In the genomic region with DNA sequence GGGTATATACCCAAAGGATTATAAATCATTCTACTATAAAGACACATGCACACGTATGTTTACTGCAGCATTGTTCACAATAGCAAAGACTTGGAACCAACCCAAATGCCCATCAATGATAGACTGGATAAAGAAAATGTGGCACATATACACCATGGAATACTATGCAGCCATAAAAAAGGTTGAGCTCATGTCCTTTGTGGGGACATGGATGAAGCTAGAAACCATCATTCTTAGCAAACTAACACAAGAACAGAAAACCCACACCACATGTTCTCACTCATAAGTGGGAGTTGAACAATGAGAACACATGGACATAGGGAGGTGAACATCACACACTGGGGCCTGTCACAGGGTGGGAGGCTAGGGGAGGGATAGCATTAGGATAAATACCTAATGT, we compare ENCODE assay signal across 5 cellular contexts.
DNase-seq lines count a peak whose midpoint lies in the region; ATAC-seq, FAIRE-seq and TF ChIP-seq lines count a peak whose summit lies in the region.
"Not testable (repeated sequence)": the region's sequence is repeated elsewhere in the genome, so short reads cannot be mapped to it uniquely, and the experiment has no call there.

No MANE protein-coding gene starts in this region.

- POLR2A ChIA-PET in HEK293 (lab: Yijun Ruan, JAX); K562 (lab: Yijun Ruan, JAX): not testable (repeated sequence)

- intact Hi-C loops in K562 (cut with micrococcal nuclease), result not testable (repeated sequence)

- H3K79me2 ChIP-seq in K562 (ENCODE audit: control insufficient read depth, insufficient read depth, low read length), result not testable (repeated sequence)
- H3K79me2 ChIP-seq in smooth muscle cell (ENCODE audit: low read depth), result peaks cover 11% of the 10 kb centered on the region

- not testable (repeated sequence) for H3K4me2 ChIP-seq in K562 (ENCODE audit: insufficient read depth, low read length); smooth muscle cell

- peak overlapping the region; percentile 94 for H3K27ac Mint-ChIP-seq in chondrocyte (ENCODE audit: unreplicated experiment)
- peak overlapping the region; percentile 38 for H3K27ac Mint-ChIP-seq in glutamatergic neuron (ENCODE audit: unreplicated experiment)

- not testable (repeated sequence) for H3K4me3 Mint-ChIP-seq in chondrocyte (ENCODE audit: unreplicated experiment); glutamatergic neuron (ENCODE audit: unreplicated experiment)

- not testable (repeated sequence) for FAIRE-seq in K562 (lab: Jason Lieb, UNC)

- WGBS in K562 (ENCODE audit: insufficient coverage, low coverage, missing lambda C conversion rate), result no CpG with 5 or more reads among the region's 1 CpG
- 90% methylated on average over 1 of the region's 1 CpG for WGBS in smooth muscle cell (ENCODE audit: low lambda C conversion rate)

- H3K4me1 Mint-ChIP-seq in chondrocyte (ENCODE audit: low read depth) (peaks cover 73% of the 10 kb centered on the region), glutamatergic neuron (ENCODE audit: low read depth, unreplicated experiment) (peaks cover 51% of the 10 kb centered on the region)

- not testable (repeated sequence) for H3K27me3 ChIP-seq in K562 (ENCODE audit: control insufficient read depth in 2 of 2, insufficient read depth in 2 of 2, low read length in 2 of 2); smooth muscle cell (ENCODE audit: low read depth)

- not testable (repeated sequence) for TF ChIP-seq CTCF in HEK293 (tag by site-specific recombination; IDR thresholded peaks at IDR 0.05); K562 (IDR thresholded peaks at IDR 0.05 in 2 of 3, conservative IDR thresholded peaks at IDR 0.05 in 1 of 3; ENCODE audit: insufficient read depth in 2 of 3, low read depth in 1 of 3, low read length in 3 of 3); chondrocyte (IDR thresholded peaks at IDR 0.05); glutamatergic neuron (IDR thresholded peaks at IDR 0.05; ENCODE audit: partially characterized antibody, unreplicated experiment); smooth muscle cell (IDR thresholded peaks at IDR 0.05; ENCODE audit: borderline replicate concordance, insufficient read depth, poor library complexity, severe bottlenecking)

- H4K20me1 ChIP-seq in K562 (replicated peaks; ENCODE audit: control insufficient read depth, insufficient read depth, low read length); smooth muscle cell (ENCODE audit: low read depth): not testable (repeated sequence)

- not testable (repeated sequence) for TF ChIP-seq EP300 in K562 (IDR thresholded peaks at IDR 0.05; ENCODE audit: low read length)

- H3F3A ChIP-seq in smooth muscle cell (ENCODE audit: low read depth), result not testable (repeated sequence)

- in situ Hi-C loops in K562 (cut with MboI), result not testable (repeated sequence)

- H3K36me3 ChIP-seq in HEK293 (ENCODE audit: control insufficient read depth in 2 of 2, insufficient read depth in 1 of 2, low read length in 2 of 2); K562 (ENCODE audit: control insufficient read depth, insufficient read depth, low read length); smooth muscle cell (ENCODE audit: low read depth): not testable (repeated sequence)

- not testable (repeated sequence) for ATAC-seq in K562

- not testable (repeated sequence) for DNase-seq in K562 (ENCODE audit: extremely low read depth in 1 of 4, low spot score in 3 of 4); chondrocyte (ENCODE audit: low spot score); glutamatergic neuron; smooth muscle cell (lab: John Stamatoyannopoulos, UW; ENCODE audit: unreplicated experiment)

- H3K4me3 ChIP-seq in HEK293 (ENCODE audit: low read depth, low read length); K562; smooth muscle cell: not testable (repeated sequence)

- not testable (repeated sequence) for TF ChIP-seq POLR2A in K562 (conservative IDR thresholded peaks at IDR 0.05)

- H3K9me3 ChIP-seq in HEK293 (ENCODE audit: control insufficient read depth, insufficient read depth, low read depth, low read length); K562 (replicated peaks; ENCODE audit: control insufficient read depth, insufficient read depth, low read depth, low read length); smooth muscle cell (replicated peaks; ENCODE audit: low read depth): not testable (repeated sequence)

- not testable (repeated sequence) for BruUV-seq in K562 (replicated peaks; lab: Mats Ljungman, UMichigan)

- not testable (repeated sequence) for H2AFZ ChIP-seq in K562 (ENCODE audit: low read depth, low read length); smooth muscle cell (ENCODE audit: low read depth)

- CTCF ChIA-PET in HEK293 (lab: Yijun Ruan, JAX); K562 (lab: Yijun Ruan, JAX; ENCODE audit: low intra/inter-chr PET ratio): not testable (repeated sequence)

- H3K9ac ChIP-seq in K562 (ENCODE audit: insufficient read depth in 1 of 2, low read depth in 2 of 2, low read length in 2 of 2); smooth muscle cell (ENCODE audit: low read depth): not testable (repeated sequence)

- not testable (repeated sequence) for H3K27me3 Mint-ChIP-seq in chondrocyte (ENCODE audit: low read depth); glutamatergic neuron (ENCODE audit: unreplicated experiment)

- not testable (repeated sequence) for H3K9me3 Mint-ChIP-seq in chondrocyte (ENCODE audit: low read depth)
- peaks cover 11% of the 10 kb centered on the region for H3K9me3 Mint-ChIP-seq in glutamatergic neuron (ENCODE audit: unreplicated experiment)

- H3K4me1 ChIP-seq in HEK293 (ENCODE audit: control insufficient read depth, insufficient read depth, low read length); K562 (replicated peaks in 1 of 2; ENCODE audit: control insufficient read depth in 2 of 2, insufficient read depth in 2 of 2, low read length in 2 of 2): not testable (repeated sequence)
- H3K4me1 ChIP-seq in smooth muscle cell (ENCODE audit: low read depth), result peaks cover 28% of the 10 kb centered on the region

- H3K27ac ChIP-seq in HEK293 (ENCODE audit: extremely low read depth, low read depth, low read length); K562 (ENCODE audit: extremely low read depth, low read depth, low read length): not testable (repeated sequence)
- H3K27ac ChIP-seq in smooth muscle cell (ENCODE audit: low read depth), result peak overlapping the region; percentile 41

- H3K36me3 Mint-ChIP-seq in chondrocyte (ENCODE audit: low read depth); glutamatergic neuron (ENCODE audit: unreplicated experiment): not testable (repeated sequence)

- not testable (repeated sequence) for H3K9me1 ChIP-seq in K562 (ENCODE audit: control insufficient read depth, insufficient read depth, low read length)

- not testable (repeated sequence) for TF ChIP-seq RAD21 in K562 (CRISPR knock-in tag; conservative IDR thresholded peaks at IDR 0.05 in 1 of 2, IDR thresholded peaks at IDR 0.05 in 1 of 2)

TF ChIP-seq in HEK293, 187 proteins besides CTCF, POLR2A, EP300 and RAD21:
- TF ChIP-seq, protein P1, sequence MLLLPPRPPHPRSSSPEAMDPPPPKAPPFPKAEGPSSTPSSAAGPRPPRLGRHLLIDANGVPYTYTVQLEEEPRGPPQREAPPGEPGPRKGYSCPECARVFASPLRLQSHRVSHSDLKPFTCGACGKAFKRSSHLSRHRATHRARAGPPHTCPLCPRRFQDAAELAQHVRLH (tag by site-specific recombination; IDR thresholded peaks at IDR 0.05), result peak; percentile 98
- TF ChIP-seq ZNF146 (tag by site-specific recombination; IDR thresholded peaks at IDR 0.05), result peak; percentile 99

TF ChIP-seq in K562, 482 proteins besides CTCF, POLR2A, EP300 and RAD21:
- peak; percentile 57 for TF ChIP-seq ZNF146 (CRISPR knock-in tag; IDR thresholded peaks at IDR 0.05; ENCODE audit: unreplicated experiment)
